17 cellular contexts compared by ENCODE assay signal in the genomic region with DNA sequence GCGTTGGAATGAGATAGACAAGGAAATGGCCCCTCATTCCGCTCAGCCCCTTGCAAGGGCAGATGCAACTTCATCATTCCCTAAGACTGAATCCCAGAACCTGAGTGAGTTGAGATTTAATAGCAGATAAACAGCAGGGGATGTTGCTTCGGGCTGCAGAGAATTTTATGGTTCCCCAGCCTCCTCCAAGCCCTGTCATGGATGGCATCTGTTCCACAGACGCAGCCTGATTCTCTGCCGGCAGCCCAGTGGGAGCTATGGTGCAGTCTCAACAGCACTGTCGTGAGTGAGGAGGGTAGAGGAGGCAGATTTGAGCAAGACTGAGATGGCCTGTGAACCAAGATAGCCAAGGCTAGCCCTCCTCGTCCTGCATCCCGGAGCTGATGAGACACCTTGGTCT. TPM values are rescaled to one million over a fixed set of nuclear protein-coding genes. Genes with fewer than 3 reads are reported as not detected.
"Had no signal": no experiment of that assay in that cellular context is flagged by ENCODE, and none has a peak within 500 bp of the region (broad histone marks: within the 10 kb centered on the region; RNA-seq: fewer than 3 reads in every experiment).

No MANE protein-coding gene starts in this region.

- H3K4me3 ChIP-seq: colonic mucosa had no signal

- ATAC-seq: esophagus mucosa, right cardiac atrium had no signal

- H3K27ac ChIP-seq: colonic mucosa had no signal

- H3K27me3 ChIP-seq: colonic mucosa had no signal

- H3K9me3 ChIP-seq: colonic mucosa had no signal

- H3K4me1 ChIP-seq: colonic mucosa had no signal

- DNase-seq: activated CD4-positive, alpha-beta T cell treated with anti-CD3 and anti-CD28 coated beads, Interleukin-2, amount 10 ng/mL, durations not matched to agents 7 days and 5 days; activated naive CD4-positive, alpha-beta T cell treated with Interleukin-2 at 50 U/mL for 16 hours; colonic mucosa; occipital lobe; right cardiac atrium; small intestine; stimulated activated CD4-positive, alpha-beta T cell treated with anti-CD3 and anti-CD28 coated beads, Interleukin-4, amount 100 ng/mL, for 4 hours; stimulated activated CD8-positive, alpha-beta memory T cell treated with anti-CD3 and anti-CD28 coated beads, Interleukin-4, amount 100 ng/mL, for 48 hours; stimulated activated naive CD4-positive, alpha-beta T cell treated with Interleukin-2 at 50 U/mL for 16 hours; trophoblast cell had no signal

- H3K36me3 ChIP-seq: colonic mucosa had no signal

RNA-seq across cellular contexts. Expression of a gene that starts 48.9 kb away (rescaled TPM):
- total RNA-seq: activated CD4-positive, alpha-beta T cell treated with anti-CD3 and anti-CD28 coated beads, Interleukin-2, amount 10 ng/mL, durations not matched to agents 7 days and 5 days; activated CD8-positive, alpha-beta memory T cell treated with anti-CD3 and anti-CD28 coated beads for 36 hours; activated T-helper 1 cell treated with anti-CD3 and anti-CD28 coated beads, Interleukin-12 subunit alpha, Interleukin-12 subunit beta, Interleukin-2, Interleukin-4 antibody, amounts not matched to agents 30 ng/mL and 10 ng/mL and 1 ng/mL, durations not matched to agents 14 hours and 24 hours and 36 hours; astrocyte; kidney epithelial cell; mesenteric fat pad; natural killer cell treated with Interleukin-12 subunit alpha and Interleukin-12 subunit beta and Interleukin-15 and Interleukin-18, amount 100 ng/mL, for 72 hours; right cardiac atrium had no signal
- polyA plus RNA-seq: right cardiac atrium had no signal
